34 cellular contexts compared by ENCODE assay signal in the genomic region with DNA sequence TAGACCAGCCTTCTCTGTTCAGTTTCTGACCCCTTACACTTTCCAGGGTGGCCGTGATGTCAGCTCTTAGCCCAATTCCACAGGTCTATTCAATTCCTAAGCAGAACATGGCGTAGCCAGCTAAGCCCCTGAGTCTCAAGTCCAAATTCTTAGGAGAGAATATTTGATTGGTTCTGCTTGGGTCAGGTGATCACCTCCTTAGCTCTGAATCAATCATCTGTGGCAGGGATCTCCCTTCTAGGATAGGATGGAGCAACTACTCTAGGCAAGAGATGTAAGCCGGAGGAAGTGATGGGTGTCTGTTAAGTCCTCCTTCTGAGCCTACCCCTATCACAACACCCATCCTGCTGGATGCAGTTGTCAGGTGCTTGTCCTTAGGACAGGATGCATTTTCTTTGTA. TPM values are rescaled to one million over a fixed set of nuclear protein-coding genes. Genes with fewer than 3 reads are reported as not detected.
"Had no signal": no experiment of that assay in that cellular context is flagged by ENCODE, and none has a peak within 500 bp of the region (broad histone marks: within the 10 kb centered on the region; RNA-seq: fewer than 3 reads in every experiment).

No MANE protein-coding gene starts in this region.

- H3K4me1 Mint-ChIP-seq: activated CD4-positive, alpha-beta T cell treated with anti-CD3 and anti-CD28 coated beads, Interleukin-2, amount 10 ng/mL, durations not matched to agents 24 days and 14 days; activated naive CD8-positive, alpha-beta T cell treated with anti-CD3 and anti-CD28 coated beads for 36 hours; activated T-helper 17 cell treated with anti-CD3 and anti-CD28 coated beads, Interleukin-2, amount 50 U/mL, for 72 hours had no signal

- FAIRE-seq: TTC549 had no signal

- ATAC-seq: activated CD8-positive, alpha-beta T cell treated with anti-CD3 and anti-CD28 coated beads for 36 hours; activated T-cell treated with anti-CD3 and anti-CD28 coated beads, Interleukin-2, amount 50 U/mL, for 72 hours; activated T-helper 17 cell treated with anti-CD3 and anti-CD28 coated beads, Interleukin-2, amount 50 U/mL, for 72 hours; Panc1 had no signal

- H3K9me3 ChIP-seq: SJCRH30 had no signal

- H3K27ac ChIP-seq: brain microvascular endothelial cell, SJCRH30, SK-N-MC had no signal

- H3K36me3 ChIP-seq: brain microvascular endothelial cell, SJCRH30 had no signal

- H3K36me3 Mint-ChIP-seq: activated naive CD8-positive, alpha-beta T cell treated with anti-CD3 and anti-CD28 coated beads for 36 hours had no signal

- H3K4me3 Mint-ChIP-seq: activated CD4-positive, alpha-beta T cell treated with anti-CD3 and anti-CD28 coated beads, Interleukin-2, amount 10 ng/mL, durations not matched to agents 24 days and 14 days; activated CD8-positive, alpha-beta T cell treated with anti-CD3 and anti-CD28 coated beads for 36 hours; activated naive CD8-positive, alpha-beta T cell treated with anti-CD3 and anti-CD28 coated beads for 36 hours; activated T-cell treated with anti-CD3 and anti-CD28 coated beads, Interleukin-2, amount 50 U/mL, for 72 hours; activated T-helper 17 cell treated with anti-CD3 and anti-CD28 coated beads, Interleukin-2, amount 50 U/mL, for 72 hours had no signal

- H3K27ac Mint-ChIP-seq: activated CD4-positive, alpha-beta T cell treated with anti-CD3 and anti-CD28 coated beads, Interleukin-2, amount 10 ng/mL, durations not matched to agents 24 days and 14 days; activated CD8-positive, alpha-beta T cell treated with anti-CD3 and anti-CD28 coated beads for 36 hours; activated naive CD8-positive, alpha-beta T cell treated with anti-CD3 and anti-CD28 coated beads for 36 hours; activated T-cell treated with anti-CD3 and anti-CD28 coated beads, Interleukin-2, amount 50 U/mL, for 72 hours; activated T-helper 17 cell treated with anti-CD3 and anti-CD28 coated beads, Interleukin-2, amount 50 U/mL, for 72 hours had no signal

- H3K4me3 ChIP-seq: SJCRH30, SK-N-MC had no signal

- DNase-seq: activated CD4-positive, alpha-beta T cell treated with anti-CD3 and anti-CD28 coated beads, Interleukin-2, amount 10 ng/mL, durations not matched to agents 24 days and 14 days; activated CD4-positive, alpha-beta T cell treated with anti-CD3 and anti-CD28 coated beads, Interleukin-2, amount 50 U/mL, for 4 hours; activated CD8-positive, alpha-beta T cell treated with anti-CD3 and anti-CD28 coated beads for 36 hours; activated effector memory CD4-positive, alpha-beta T cell treated with anti-CD3 and anti-CD28 coated beads, Interleukin-2, amount 50 U/mL, for 16 hours; activated naive CD4-positive, alpha-beta T cell; activated naive CD4-positive, alpha-beta T cell treated with anti-CD3 and anti-CD28 coated beads, Interleukin-2, amount 50 U/mL, for 16 hours; activated naive CD8-positive, alpha-beta T cell treated with anti-CD3 and anti-CD28 coated beads for 36 hours; activated T-cell treated with anti-CD3 and anti-CD28 coated beads, Interleukin-2, amount 50 U/mL, for 1 hour; activated T-cell treated with anti-CD3 and anti-CD28 coated beads, Interleukin-2, amount 50 U/mL, for 72 hours; amniotic stem cell; aorta; brain microvascular endothelial cell; central memory CD4-positive, alpha-beta T cell; NCI-H1092 treated with DMSO at 0.1 percent for 48 hours; NCI-H1417; NCI-H146; NCI-H187; NCI-H2029 treated with DMSO at 0.1 percent for 48 hours; NCI-H2171 treated with DMSO at 0.1 percent for 48 hours; NCI-H2227 treated with DMSO at 0.1 percent for 48 hours; NCI-H446; NCI-H510A treated with DMSO at 0.1 percent for 48 hours; NCI-H774; SHP77; SJCRH30 had no signal

- H3K9me3 Mint-ChIP-seq: activated CD4-positive, alpha-beta T cell treated with anti-CD3 and anti-CD28 coated beads, Interleukin-2, amount 10 ng/mL, durations not matched to agents 24 days and 14 days; activated CD8-positive, alpha-beta T cell treated with anti-CD3 and anti-CD28 coated beads for 36 hours; activated naive CD8-positive, alpha-beta T cell treated with anti-CD3 and anti-CD28 coated beads for 36 hours; activated T-cell treated with anti-CD3 and anti-CD28 coated beads, Interleukin-2, amount 50 U/mL, for 72 hours; activated T-helper 17 cell treated with anti-CD3 and anti-CD28 coated beads, Interleukin-2, amount 50 U/mL, for 72 hours had no signal

RNA-seq across cellular contexts. Expression of a gene that starts 15.0 kb away (rescaled TPM):
- total RNA-seq: RPMI7951; T-helper 1 cell treated with Interleukin-12 subunit alpha and Interleukin-12 subunit beta and Interleukin-4 antibody, amounts not matched to agents 30 ng/mL and 1 ng/mL, for 36 hours; T-helper 2 cell treated with Interferon-gamma antibody and Interleukin-4, amounts not matched to agents 100 ng/mL and 5 ng/mL, for 36 hours had no signal

RNA-seq across cellular contexts. Expression of a gene that starts 22.0 kb away (rescaled TPM):
- total RNA-seq: activated CD4-positive, alpha-beta T cell treated with anti-CD3 and anti-CD28 coated beads, Interleukin-2, amount 10 ng/mL, durations not matched to agents 24 days and 14 days; activated CD8-positive, alpha-beta memory T cell treated with anti-CD3 and anti-CD28 coated beads for 36 hours; activated CD8-positive, alpha-beta T cell treated with anti-CD3 and anti-CD28 coated beads for 36 hours; activated naive CD8-positive, alpha-beta T cell treated with anti-CD3 and anti-CD28 coated beads for 36 hours; activated T-helper 17 cell treated with anti-CD3 and anti-CD28 coated beads, Interleukin-2, amount 50 U/mL, for 72 hours; aorta; M059J; RPMI7951; SJCRH30; T-helper 1 cell treated with Interleukin-12 subunit alpha and Interleukin-12 subunit beta and Interleukin-4 antibody, amounts not matched to agents 30 ng/mL and 1 ng/mL, for 36 hours; T-helper 2 cell treated with Interferon-gamma antibody and Interleukin-4, amounts not matched to agents 100 ng/mL and 5 ng/mL, for 36 hours had no signal

RNA-seq across cellular contexts. Expression of a gene that starts 34.3 kb away (rescaled TPM):
- total RNA-seq: M059J, RPMI7951 had no signal
